Comparison of ENCODE assay signal across 24 cellular contexts in genomic region chr1:247281001-247281574, GRCh38. TPM values are rescaled to one million over a fixed set of nuclear protein-coding genes. Genes with fewer than 3 reads are reported as not detected.
A peak's percentile ranks its signal among the peaks of the same experiment; 100 is the strongest.
DNase-seq lines count a peak whose midpoint lies in the region; ATAC-seq, FAIRE-seq and TF ChIP-seq lines count a peak whose summit lies in the region.
"Had no signal": no experiment of that assay in that cellular context is flagged by ENCODE, and none has a peak within 500 bp of the region (broad histone marks: within the 10 kb centered on the region; RNA-seq: fewer than 3 reads in every experiment).

No MANE protein-coding gene starts in this region.

- no peak overlapping the region for H4K8ac ChIP-seq in mesenchymal stem cell (ENCODE audit: low read length)

- no peak for TF ChIP-seq CTCF in GM20000 (IDR thresholded peaks at IDR 0.05; ENCODE audit: extremely low read depth, missing control alignments)

- no peak overlapping the region for H3K4me2 ChIP-seq in mesenchymal stem cell (ENCODE audit: low read length, poor library complexity, severe bottlenecking)
- H3K4me2 ChIP-seq: hepatocyte had no signal

- no peak overlapping the region for H3K18ac ChIP-seq in mesenchymal stem cell (ENCODE audit: low read depth in 1 of 2, low read length in 2 of 2)

- H3K4me3 ChIP-seq in mesenchymal stem cell (ENCODE audit: insufficient read depth in 1 of 2, low read depth in 1 of 2, low read length in 2 of 2), result no peak overlapping the region
- H3K4me3 ChIP-seq: hepatocyte, pancreas, right lobe of liver had no signal

- H2AK5ac ChIP-seq in mesenchymal stem cell (ENCODE audit: low read length, severe bottlenecking), result peak overlapping the region; percentile 11

- H2BK12ac ChIP-seq in mesenchymal stem cell (ENCODE audit: low read length in 2 of 2), result no peak overlapping the region

- no peak overlapping the region for H3K27ac ChIP-seq in mesenchymal stem cell (ENCODE audit: low read length, poor library complexity, severe bottlenecking)
- H3K27ac ChIP-seq: hepatocyte, pancreas, right lobe of liver had no signal

- H3K4ac ChIP-seq in mesenchymal stem cell (ENCODE audit: low read depth in 1 of 2, low read length in 2 of 2), result no peak overlapping the region

- H3K36me3 ChIP-seq in mesenchymal stem cell (ENCODE audit: control insufficient read depth in 1 of 2, insufficient read depth in 2 of 2, low read depth in 1 of 2, low read length in 2 of 2), result peaks cover 0 to 3% of the 10 kb centered on the region in 2 experiments
- H3K36me3 ChIP-seq: pancreas, right lobe of liver had no signal

- no peak overlapping the region for H2AFZ ChIP-seq in mesenchymal stem cell (ENCODE audit: low read depth, low read length)
- H2AFZ ChIP-seq: hepatocyte had no signal

- no peak overlapping the region for H3K23ac ChIP-seq in mesenchymal stem cell (ENCODE audit: low read length in 2 of 2)

- H4K91ac ChIP-seq in mesenchymal stem cell (ENCODE audit: low read length), result no peak overlapping the region

- H3K4me1 ChIP-seq in mesenchymal stem cell (ENCODE audit: control insufficient read depth, insufficient read depth, low read depth, low read length), result peaks cover 4% of the 10 kb centered on the region
- H3K4me1 ChIP-seq: pancreas, right lobe of liver had no signal

- no peaks in the 10 kb centered on the region for H3K27me3 ChIP-seq in mesenchymal stem cell (ENCODE audit: control insufficient read depth in 1 of 2, insufficient read depth in 1 of 2, low read length in 2 of 2)
- H3K27me3 ChIP-seq: hepatocyte, pancreas, right lobe of liver had no signal

- in situ Hi-C loops in ACHN (cut with HindIII; ENCODE audit: low pct_ligation_motif_present, low pct_unique_long_range_greater_than_20kb, low sequenced_read_pairs), result no loop called here

- peak; percentile 72 for DNase-seq in ACHN
- peak; percentile 44 for DNase-seq in HTR-8/SVneo (ENCODE audit: insufficient read length, low spot score)
- DNase-seq in amniotic epithelial cell (ENCODE audit: low read depth), result peak; percentile 7
- no peak for DNase-seq in mesenchymal stem cell
- DNase-seq in GM20000 (ENCODE audit: low spot score), result no peak
- no peak for DNase-seq in foreskin melanocyte
- DNase-seq in islet precursor cell, result no peak
- DNase-seq: activated CD4-positive, alpha-beta T cell treated with anti-CD3 and anti-CD28 coated beads for 4 hours; activated CD8-positive, alpha-beta memory T cell treated with anti-CD3 and anti-CD28 coated beads, Interleukin-2, amount 50 U/mL, for 48 hours; activated effector memory CD4-positive, alpha-beta T cell treated with Interleukin-2 at 50 U/mL for 16 hours; activated naive CD8-positive, alpha-beta T cell treated with anti-CD3 and anti-CD28 coated beads, Interleukin-2, amount 50 U/mL, for 24 hours; C1 segment of cervical spinal cord; dermis blood vessel endothelial cell; foreskin fibroblast; mammary epithelial cell; naive B cell; NCI-H1105 treated with DMSO at 0.1 percent for 48 hours; NCI-H2081 treated with DMSO at 0.1 percent for 48 hours; pancreas; right lobe of liver had no signal

- 81% methylated on average over 5 of the region's 5 CpGs for WGBS in mesenchymal stem cell

- no peak for ATAC-seq in GM18909 (IDR thresholded peaks at IDR 0.05; ENCODE audit: poor library complexity, unreplicated experiment)
- ATAC-seq: activated naive CD8-positive, alpha-beta T cell treated with anti-CD3 and anti-CD28 coated beads, Interleukin-2, amount 50 U/mL, for 24 hours; pancreas; right lobe of liver had no signal

- H3K14ac ChIP-seq in mesenchymal stem cell (ENCODE audit: low read length in 2 of 2), result no peak overlapping the region

- H2BK15ac ChIP-seq in mesenchymal stem cell (ENCODE audit: low read depth, poor library complexity, severe bottlenecking), result no peak overlapping the region

- H3K79me1 ChIP-seq in mesenchymal stem cell (replicated peaks; ENCODE audit: low read length, poor library complexity, severe bottlenecking), result no peaks in the 10 kb centered on the region

- peak overlapping the region; percentile 5 for H2BK5ac ChIP-seq in mesenchymal stem cell (ENCODE audit: low read depth, low read length, poor library complexity, severe bottlenecking)

- peaks cover 11% of the 10 kb centered on the region for H3K9me3 ChIP-seq in mesenchymal stem cell (ENCODE audit: control insufficient read depth, low read length)
- H3K9me3 ChIP-seq: pancreas, right lobe of liver had no signal

- peak; percentile 31 for FAIRE-seq in HTR-8/SVneo (lab: Jason Lieb, UNC)
- FAIRE-seq: keratinocyte, pancreas had no signal

- no peak overlapping the region for H2BK120ac ChIP-seq in mesenchymal stem cell (ENCODE audit: low read depth, low read length)

- no peak overlapping the region for H3K9ac ChIP-seq in mesenchymal stem cell (ENCODE audit: low read length)

RNA-seq across cellular contexts. Expression of gene VN1R5, which starts 25.2 kb away (rescaled TPM):
- polyA plus RNA-seq in mesenchymal stem cell (2013, experiment 1 of 2), result not detected
- not detected for polyA plus RNA-seq in mesenchymal stem cell (2013, experiment 2 of 2)
- polyA plus RNA-seq: hepatocyte, keratinocyte, mammary epithelial cell, pancreas, urinary bladder had no signal

RNA-seq across cellular contexts. Expression of gene ZNF496, which starts 50.6 kb away (rescaled TPM):
- 12.9 TPM for polyA plus RNA-seq in mesenchymal stem cell (2013, experiment 1 of 2)
- polyA plus RNA-seq in mesenchymal stem cell (2013, experiment 2 of 2), result 12.9 TPM

Comparison
In these comparisons a context has a peak if more than half of its experiments do, and no peak if none do; other contexts are left out.
1. DNase-seq: peak in ACHN (single experiment), HTR-8/SVneo (single experiment) and amniotic epithelial cell (single experiment); none in mesenchymal stem cell (single experiment), GM20000 (single experiment), foreskin melanocyte (single experiment) and islet precursor cell (single experiment).